Comparison of ENCODE assay signal across 18 cellular contexts in the genomic region with DNA sequence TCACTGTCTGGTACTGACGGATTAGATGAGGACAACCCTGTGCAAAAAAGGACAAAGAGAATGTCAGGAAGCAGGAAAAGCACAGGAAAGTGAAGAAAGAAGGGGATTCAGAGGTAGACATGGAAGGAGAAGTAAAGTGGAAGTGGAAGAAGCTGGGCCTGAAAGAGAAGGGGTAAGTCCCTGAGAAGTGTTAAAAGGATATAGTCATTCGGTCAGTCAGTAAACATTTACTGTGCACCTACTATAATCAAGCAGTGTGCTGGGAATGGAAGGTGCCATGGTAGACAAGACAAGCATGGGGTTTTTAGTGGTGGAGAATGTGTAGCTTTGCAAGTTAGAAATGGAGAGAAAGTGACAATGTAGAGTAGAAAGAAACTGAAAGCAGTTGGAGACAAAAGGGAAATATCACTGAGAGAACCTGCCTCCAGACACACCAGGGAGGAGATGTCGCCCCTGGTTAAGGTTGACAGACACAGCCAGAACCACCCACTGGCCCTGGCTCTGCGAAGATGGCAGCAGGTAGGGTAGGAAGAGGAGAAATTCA. TPM values are rescaled to one million over a fixed set of nuclear protein-coding genes. Genes with fewer than 3 reads are reported as not detected.
A peak's percentile ranks its signal among the peaks of the same experiment; 100 is the strongest.
DNase-seq lines count a peak whose midpoint lies in the region; ATAC-seq and TF ChIP-seq lines count a peak whose summit lies in the region.
"Had no signal": no experiment of that assay in that cellular context is flagged by ENCODE, and none has a peak within 500 bp of the region (broad histone marks: within the 10 kb centered on the region; RNA-seq: fewer than 3 reads in every experiment).

No MANE protein-coding gene starts in this region.

- no peak for ATAC-seq in activated CD8-positive, alpha-beta memory T cell treated with anti-CD3 and anti-CD28 coated beads, Interleukin-2, amount 10 ng/mL, durations not matched to agents 7 days and 5 days
- ATAC-seq in T-helper 17 cell (no peak), naive B cell (ENCODE audit: low read depth in 2 of 2) (no peak)

- CTCF ChIA-PET in activated CD8-positive, alpha-beta memory T cell treated with anti-CD3 and anti-CD28 coated beads, Interleukin-2, amount 10 ng/mL, durations not matched to agents 7 days and 5 days (lab: Charles Lee) = interaction anchor here (0.9 to 8.7 kb wide), 11 partner anchors 10 to 126 kb away, joined by 3 to 365 read pairs (median 5); partner anchors contain the start of genes CDK5RAP3, OSBPL7, SCRN2 and SP6
- CTCF ChIA-PET in HEK293 (lab: Yijun Ruan, JAX) = interaction anchor here (0.6 to 18.5 kb wide), 16 partner anchors 8 to 971 kb away, joined by 3 to 837 read pairs (median 6); partner anchors contain the start of genes PNPO, SCRN2 and SP6

- H3K27ac ChIP-seq in HEK293 (ENCODE audit: extremely low read depth, low read depth, low read length) (no peak overlapping the region), breast epithelium (no peak overlapping the region)
- H3K27ac ChIP-seq: GM23248, HL-60 had no signal

- H3K4me1 Mint-ChIP-seq in activated CD8-positive, alpha-beta memory T cell treated with anti-CD3 and anti-CD28 coated beads, Interleukin-2, amount 10 ng/mL, durations not matched to agents 7 days and 5 days = peaks cover 22% of the 10 kb centered on the region
- H3K4me1 Mint-ChIP-seq in T-helper 17 cell (peaks cover 23% of the 10 kb centered on the region), naive B cell (peaks cover 25 to 44% (median 35%) of the 10 kb centered on the region in 3 donors)

- no peak for TF ChIP-seq POLR2A in breast epithelium (IDR thresholded peaks at IDR 0.05)

- H3K27ac Mint-ChIP-seq in activated CD8-positive, alpha-beta memory T cell treated with anti-CD3 and anti-CD28 coated beads, Interleukin-2, amount 10 ng/mL, durations not matched to agents 7 days and 5 days = peak overlapping the region; percentile 62
- H3K27ac Mint-ChIP-seq in T-helper 17 cell (no peak overlapping the region), naive B cell (peak overlapping the region in 4 of 6 donors; percentile 2 to 87 (median 76))

- no peaks in the 10 kb centered on the region for H3K9me3 ChIP-seq in HEK293 (ENCODE audit: control insufficient read depth, insufficient read depth, low read depth, low read length)
- H3K9me3 ChIP-seq in T-helper 17 cell (ENCODE audit: control insufficient read depth, low read length, poor library complexity, severe bottlenecking) = no peaks in the 10 kb centered on the region
- no peaks in the 10 kb centered on the region for H3K9me3 ChIP-seq in breast epithelium

- DNase-seq in activated CD8-positive, alpha-beta memory T cell treated with anti-CD3 and anti-CD28 coated beads, Interleukin-2, amount 10 ng/mL, durations not matched to agents 7 days and 5 days = no peak
- no peak for DNase-seq in activated CD8-positive, alpha-beta memory T cell treated with anti-CD3 and anti-CD28 coated beads, Interleukin-2, amount 50 U/mL, for 48 hours
- DNase-seq in T-helper 17 cell = no peak
- no peak for DNase-seq in naive B cell
- DNase-seq in breast epithelium (ENCODE audit: low spot score in 2 of 2) = no peak
- no peak for DNase-seq in NCI-H345 treated with DMSO at 0.1 percent for 48 hours (lab: John Stamatoyannopoulos, UW; ENCODE audit: unreplicated experiment)
- DNase-seq: ACHN, AML-193, Calu3, GM23248, HCEC 1CT, NCI-H1417 treated with DMSO at 0.1 percent for 48 hours, NCI-H2029, NCI-H2171, NCI-H446 treated with DMSO at 0.1 percent for 48 hours, RPMI8226 had no signal

- no peaks in the 10 kb centered on the region for H3K36me3 ChIP-seq in HEK293 (ENCODE audit: control insufficient read depth in 2 of 2, insufficient read depth in 1 of 2, low read length in 2 of 2)
- H3K36me3 ChIP-seq in breast epithelium = no peaks in the 10 kb centered on the region

- intact Hi-C loops in breast epithelium (cut with DNase I; ENCODE audit: low total_unique reads) = loop anchor here (5.0 kb wide), 1 partner anchor 49 kb away; the partner anchor contains the start of gene SCRN2

- H3K36me3 Mint-ChIP-seq in activated CD8-positive, alpha-beta memory T cell treated with anti-CD3 and anti-CD28 coated beads, Interleukin-2, amount 10 ng/mL, durations not matched to agents 7 days and 5 days = no peaks in the 10 kb centered on the region
- H3K36me3 Mint-ChIP-seq in T-helper 17 cell (ENCODE audit: low read depth) (peaks cover 2% of the 10 kb centered on the region), naive B cell (no peaks in the 10 kb centered on the region)

- no peaks in the 10 kb centered on the region for H3K27me3 ChIP-seq in breast epithelium

- H3K4me1 ChIP-seq in HEK293 (ENCODE audit: control insufficient read depth, insufficient read depth, low read length) = peaks cover 2% of the 10 kb centered on the region; the same call in 1 of the 2 replicates
- H3K4me1 ChIP-seq in breast epithelium = no peaks in the 10 kb centered on the region

- no peak overlapping the region for H3K4me3 Mint-ChIP-seq in activated CD8-positive, alpha-beta memory T cell treated with anti-CD3 and anti-CD28 coated beads, Interleukin-2, amount 10 ng/mL, durations not matched to agents 7 days and 5 days
- H3K4me3 Mint-ChIP-seq in T-helper 17 cell (peak overlapping the region; percentile 45), naive B cell (peak overlapping the region in 3 of 8 donors; percentile 26 to 82 (median 69))

- H3K4me3 ChIP-seq in HEK293 (ENCODE audit: low read depth, low read length) = no peak overlapping the region
- H3K4me3 ChIP-seq in breast epithelium = no peak overlapping the region
- H3K4me3 ChIP-seq: GM23248 had no signal

- no peaks in the 10 kb centered on the region for H3K27me3 Mint-ChIP-seq in activated CD8-positive, alpha-beta memory T cell treated with anti-CD3 and anti-CD28 coated beads, Interleukin-2, amount 10 ng/mL, durations not matched to agents 7 days and 5 days
- H3K27me3 Mint-ChIP-seq in T-helper 17 cell (no peaks in the 10 kb centered on the region), naive B cell (no peaks in the 10 kb centered on the region)

- TF ChIP-seq CTCF in HEK293 (tag by site-specific recombination; IDR thresholded peaks at IDR 0.05) (no peak), breast epithelium (IDR thresholded peaks at IDR 0.05) (no peak)

- H3K9me3 Mint-ChIP-seq in activated CD8-positive, alpha-beta memory T cell treated with anti-CD3 and anti-CD28 coated beads, Interleukin-2, amount 10 ng/mL, durations not matched to agents 7 days and 5 days (ENCODE audit: low read depth) = no peaks in the 10 kb centered on the region
- no peaks in the 10 kb centered on the region for H3K9me3 Mint-ChIP-seq in naive B cell

- POLR2A ChIA-PET in HEK293 (lab: Yijun Ruan, JAX) = interaction anchor here (0.6 to 4.5 kb wide), 4 partner anchors 50 to 728 kb away, joined by 3 to 29 read pairs (median 4); partner anchors contain the start of genes LRRC46, MRPL10 and SCRN2

TF ChIP-seq in HEK293, 187 proteins besides CTCF, POLR2A, EP300 and RAD21 (continues in another document):
- TF ChIP-seq ATF2 (tag by site-specific recombination; IDR thresholded peaks at IDR 0.05; ENCODE audit: low read depth) (no peak), ZNF664 (tag by site-specific recombination; IDR thresholded peaks at IDR 0.05) (peak; percentile 93), ZNF624 (tag by site-specific recombination; IDR thresholded peaks at IDR 0.05) (no peak), GLI4 (tag by site-specific recombination; IDR thresholded peaks at IDR 0.05) (no peak), PRDM1 (tag by site-specific recombination; IDR thresholded peaks at IDR 0.05) (peak; percentile 94)

RNA-seq across cellular contexts. Expression of gene SP2, which starts 4.4 kb away (rescaled TPM):
- total RNA-seq in activated CD8-positive, alpha-beta memory T cell treated with anti-CD3 and anti-CD28 coated beads, Interleukin-2, amount 10 ng/mL, durations not matched to agents 7 days and 5 days = 10 to 100 TPM; 21.7 to 22.9 TPM
- total RNA-seq in T-helper 17 cell (10 to 100 TPM; 28.2 to 33.2 TPM), breast epithelium (1 to 10 TPM; 4.6 to 9.8 (median 5.6) TPM)
- 10 to 100 TPM in 2 of 6 donors, 1 to 10 TPM in 4; 2.2 to 17.1 (median 9.4) TPM for polyA plus RNA-seq in naive B cell (ENCODE audit: low read depth in 6 of 6)

RNA-seq across cellular contexts. Expression of gene SP6, which starts 40.7 kb away (rescaled TPM):
- under 1 TPM in 1 of 2 experiments, not detected in 1; 0.12 TPM for total RNA-seq in activated CD8-positive, alpha-beta memory T cell treated with anti-CD3 and anti-CD28 coated beads, Interleukin-2, amount 10 ng/mL, durations not matched to agents 7 days and 5 days
- under 1 TPM; 0.20 to 0.21 TPM for total RNA-seq in T-helper 17 cell
- polyA plus RNA-seq in naive B cell (ENCODE audit: low read depth in 6 of 6) = under 1 TPM in 1 of 6 donors, not detected in 5; 0.12 TPM
- 1 to 10 TPM in 2 of 3 donors, under 1 TPM in 1; 0.48 to 5.3 (median 3.6) TPM for total RNA-seq in breast epithelium
- total RNA-seq: GM23248 had no signal
- polyA plus RNA-seq: GM23248 had no signal

RNA-seq across cellular contexts. Expression of gene PNPO, which starts 49.8 kb away (rescaled TPM):
- 10 to 100 TPM; 28.0 to 30.4 TPM for total RNA-seq in activated CD8-positive, alpha-beta memory T cell treated with anti-CD3 and anti-CD28 coated beads, Interleukin-2, amount 10 ng/mL, durations not matched to agents 7 days and 5 days
- 10 to 100 TPM in 1 of 2 donors, 1 to 10 TPM in 1; 7.1 to 10.5 TPM for total RNA-seq in T-helper 17 cell
- 10 to 100 TPM in 5 of 6 donors, 1 to 10 TPM in 1; 8.3 to 22.0 (median 15.8) TPM for polyA plus RNA-seq in naive B cell (ENCODE audit: low read depth in 6 of 6)
- 10 to 100 TPM; 28.3 to 61.2 (median 34.7) TPM for total RNA-seq in breast epithelium

RNA-seq across cellular contexts. Expression of gene SCRN2, which starts 50.5 kb away (rescaled TPM):
- 10 to 100 TPM; 28.1 to 33.8 TPM for total RNA-seq in activated CD8-positive, alpha-beta memory T cell treated with anti-CD3 and anti-CD28 coated beads, Interleukin-2, amount 10 ng/mL, durations not matched to agents 7 days and 5 days
- total RNA-seq in T-helper 17 cell (10 to 100 TPM; 21.4 to 27.1 TPM), breast epithelium (100 to 1,000 TPM in 1 of 3 donors, 10 to 100 TPM in 2; 49.2 to 108 (median 54.9) TPM)
- 10 to 100 TPM; 20.0 to 35.5 (median 23.5) TPM for polyA plus RNA-seq in naive B cell (ENCODE audit: low read depth in 6 of 6)
